ENCODE assay signal across 8 cellular contexts in genomic region chr4:7041851-7042696, GRCh38. TPM values are rescaled to one million over a fixed set of nuclear protein-coding genes. Genes with fewer than 3 reads are reported as not detected.
A peak's percentile ranks its signal among the peaks of the same experiment; 100 is the strongest.
DNase-seq lines count a peak whose midpoint lies in the region; ATAC-seq, FAIRE-seq and TF ChIP-seq lines count a peak whose summit lies in the region.

No MANE protein-coding gene starts in this region.

- H3K36me3 ChIP-seq in astrocyte (ENCODE audit: insufficient read depth, low read length) (no peaks in the 10 kb centered on the region), iPS DF 6.9 (ENCODE audit: control insufficient read depth, insufficient read depth, low read length) (no peaks in the 10 kb centered on the region), sigmoid colon (peaks cover 0 to 7% (median 0%) of the 10 kb centered on the region in 4 donors)

- intact Hi-C loops in sigmoid colon (cut with DNase I), result loop anchor here (5.0 to 10.0 kb wide), 2 partner anchors 260 to 327 kb away; partner anchors contain the start of genes BLOC1S4 and KIAA0232

- H3K36me3 Mint-ChIP-seq in astrocyte (ENCODE audit: low read depth, unreplicated experiment), result peaks cover 5% of the 10 kb centered on the region

- H3K4me3 ChIP-seq in GM12865 (ENCODE audit: low read depth, low read length) (peak overlapping the region; percentile 87), astrocyte (ENCODE audit: insufficient read depth, low read depth, low read length) (peak overlapping the region; percentile 77), iPS DF 6.9 (ENCODE audit: low read length) (peak overlapping the region; percentile 54; the same call in 1 of the 2 replicates), sigmoid colon (peak overlapping the region; percentile 53 to 86 (median 60))

- H2AFZ ChIP-seq in astrocyte (ENCODE audit: low read depth, low read length), result peak overlapping the region; percentile 97

- no peak for TF ChIP-seq EP300 in sigmoid colon (IDR thresholded peaks at IDR 0.05)

- DNase-seq in 8988T, result peak; percentile 61
- no peak for DNase-seq in GM12865 (ENCODE audit: low read depth)
- DNase-seq in NOMO-1 treated with DMSO at 0.1 percent for 48 hours (lab: John Stamatoyannopoulos, UW; ENCODE audit: unreplicated experiment), result peak; percentile 73
- peak; percentile 32 for DNase-seq in astrocyte (ENCODE audit: low read depth)
- no peak for DNase-seq in iPS DF 6.9 (ENCODE audit: low read depth, low spot score)
- peak; percentile 79 for DNase-seq in sigmoid colon

- H3K4me1 ChIP-seq in astrocyte (ENCODE audit: insufficient read depth, low read length), result peaks cover 21% of the 10 kb centered on the region
- no peaks in the 10 kb centered on the region for H3K4me1 ChIP-seq in iPS DF 6.9 (ENCODE audit: control insufficient read depth, insufficient read depth, low read length)
- peaks cover 0 to 47% (median 41%) of the 10 kb centered on the region in 4 donors for H3K4me1 ChIP-seq in sigmoid colon

- H3K9me3 ChIP-seq in astrocyte (ENCODE audit: insufficient read depth, low read depth, low read length) (no peaks in the 10 kb centered on the region), iPS DF 6.9 (ENCODE audit: control insufficient read depth, insufficient read depth, low read length) (no peaks in the 10 kb centered on the region), sigmoid colon (no peaks in the 10 kb centered on the region)

- H3K27me3 ChIP-seq in astrocyte (ENCODE audit: insufficient read depth, low read length) (no peaks in the 10 kb centered on the region), iPS DF 6.9 (ENCODE audit: control insufficient read depth, insufficient read depth, low read length) (peaks cover 14% of the 10 kb centered on the region), sigmoid colon (no peaks in the 10 kb centered on the region)

- H3K79me2 ChIP-seq in astrocyte (ENCODE audit: insufficient read depth, low read length), result peaks cover 37% of the 10 kb centered on the region

- no peak for FAIRE-seq in astrocyte (lab: Jason Lieb, UNC)

- peak overlapping the region; percentile 93 for H3K4me3 Mint-ChIP-seq in astrocyte (ENCODE audit: unreplicated experiment)

- no CpG with 5 or more reads among the region's 55 CpGs for WGBS in iPS DF 6.9 (ENCODE audit: insufficient coverage, insufficient read length)
- 4 to 12% methylated on average over 55 of the region's 55 CpGs for WGBS in sigmoid colon, 2 donors

- peak overlapping the region; percentile 85 for H3K9ac ChIP-seq in astrocyte (ENCODE audit: low read length)

- H3K4me2 ChIP-seq in astrocyte (ENCODE audit: low read length), result peak overlapping the region; percentile 99

- TF ChIP-seq POLR2A in sigmoid colon (IDR thresholded peaks at IDR 0.05), result no peak

- peak overlapping the region; percentile 96 for H3K27ac Mint-ChIP-seq in astrocyte (ENCODE audit: unreplicated experiment)

- no peak for TF ChIP-seq CTCF in GM12865 (IDR thresholded peaks at IDR 0.05; ENCODE audit: insufficient read depth, low read depth, low read length, missing control alignments)
- TF ChIP-seq CTCF in astrocyte (IDR thresholded peaks at IDR 0.05; ENCODE audit: insufficient read depth, low read depth, low read length), result no peak
- no peak for TF ChIP-seq CTCF in sigmoid colon (IDR thresholded peaks at IDR 0.05)

- H3K27ac ChIP-seq in astrocyte (ENCODE audit: low read depth, low read length) (peak overlapping the region; percentile 81), iPS DF 6.9 (ENCODE audit: low read length) (no peak overlapping the region), sigmoid colon (peak overlapping the region; percentile 72 to 88 (median 86))

- H4K20me1 ChIP-seq in astrocyte (ENCODE audit: insufficient read depth, low read length), result peaks cover 34% of the 10 kb centered on the region

- peaks cover 34% of the 10 kb centered on the region for H3K4me1 Mint-ChIP-seq in astrocyte (ENCODE audit: low read depth, unreplicated experiment)

- peak; percentile 11 for ATAC-seq in HG03064 (IDR thresholded peaks at IDR 0.05; ENCODE audit: low read depth, unreplicated experiment)
- no peak for ATAC-seq in GM19452 (IDR thresholded peaks at IDR 0.05; ENCODE audit: unreplicated experiment)

- H3K9me3 Mint-ChIP-seq in astrocyte (ENCODE audit: unreplicated experiment), result no peaks in the 10 kb centered on the region

- no peaks in the 10 kb centered on the region for H3K27me3 Mint-ChIP-seq in astrocyte (ENCODE audit: low read depth, unreplicated experiment)

RNA-seq across cellular contexts. Expression of gene TADA2B, which starts 1.1 kb away (rescaled TPM):
- total RNA-seq in astrocyte (18.0 and 19.8 TPM in 2 replicates), sigmoid colon (10 to 100 TPM; 15.0 to 22.7 (median 17.2) TPM)
- 10 to 100 TPM; 13.8 to 19.0 (median 16.6) TPM for polyA plus RNA-seq in sigmoid colon

RNA-seq across cellular contexts. Expression of gene GRPEL1, which starts 25.8 kb away (rescaled TPM):
- 48.3 and 55.8 TPM in 2 replicates for total RNA-seq in astrocyte
- 10 to 100 TPM in 3 of 4 donors, 1 to 10 TPM in 1; 7.5 to 23.2 (median 15.0) TPM for total RNA-seq in sigmoid colon
- 10 to 100 TPM; 30.6 to 34.7 (median 31.9) TPM for polyA plus RNA-seq in sigmoid colon

Comparison
In these comparisons a context has a peak if more than half of its experiments do, and no peak if none do; other contexts are left out.
1. DNase-seq: peak in 8988T (single experiment), NOMO-1 treated with DMSO at 0.1 percent for 48 hours (single experiment), astrocyte (single experiment) and sigmoid colon (single experiment); none in GM12865 (single experiment) and iPS DF 6.9 (single experiment).
2. Peak in every context shown above with its lines, with median percentiles within 50 percentile points of each other: H3K4me3 ChIP-seq.